15 cellular contexts compared by ENCODE assay signal in the genomic region with DNA sequence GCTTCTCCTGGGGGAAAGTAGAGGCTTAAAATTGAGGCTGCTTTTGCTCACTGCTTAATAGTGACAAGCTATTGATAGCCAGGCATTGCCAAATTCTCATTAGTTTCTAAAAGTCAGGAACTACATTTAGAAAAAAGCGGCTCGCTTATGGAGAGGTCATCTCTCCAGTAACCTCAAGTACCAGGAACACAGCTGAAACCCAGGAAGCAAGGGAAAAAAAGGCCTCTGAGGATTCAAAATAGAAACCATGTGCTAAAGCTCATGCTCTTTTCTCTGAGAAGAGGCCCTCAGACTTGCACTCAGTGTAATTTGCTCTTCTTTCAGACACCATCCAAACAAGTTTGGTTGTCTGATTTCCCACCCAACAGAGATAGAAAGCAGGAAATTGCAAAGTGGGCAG.
"Had no signal": no experiment of that assay in that cellular context is flagged by ENCODE, and none has a peak within 500 bp of the region (broad histone marks: within the 10 kb centered on the region; RNA-seq: fewer than 3 reads in every experiment).

No MANE protein-coding gene starts in this region.

- H3K27me3 ChIP-seq: uterus had no signal

- H3K9me3 Mint-ChIP-seq: activated CD4-positive, alpha-beta memory T cell treated with anti-CD3 and anti-CD28 coated beads, Interleukin-2, amount 10 ng/mL, durations not matched to agents 7 days and 5 days; activated naive CD8-positive, alpha-beta T cell treated with anti-CD3 and anti-CD28 coated beads, Interleukin-2, amount 10 ng/mL, durations not matched to agents 7 days and 5 days had no signal

- H3K36me3 Mint-ChIP-seq: activated naive CD8-positive, alpha-beta T cell treated with anti-CD3 and anti-CD28 coated beads, Interleukin-2, amount 10 ng/mL, durations not matched to agents 7 days and 5 days; mesothelial cell of epicardium; T-cell had no signal

- H3K4me1 ChIP-seq: uterus had no signal

- H3K4me3 Mint-ChIP-seq: activated CD4-positive, alpha-beta memory T cell treated with anti-CD3 and anti-CD28 coated beads, Interleukin-2, amount 10 ng/mL, durations not matched to agents 7 days and 5 days; activated naive CD8-positive, alpha-beta T cell treated with anti-CD3 and anti-CD28 coated beads, Interleukin-2, amount 10 ng/mL, durations not matched to agents 7 days and 5 days; mesothelial cell of epicardium; naive thymus-derived CD4-positive, alpha-beta T cell; stimulated activated naive CD8-positive, alpha-beta T cell treated with anti-CD3 and anti-CD28 coated beads, Interleukin-15, Interleukin-2, amounts not matched to agents 100 ng/mL and 50 ng/mL, for 24 hours; T-cell had no signal

- H3K27ac ChIP-seq: uterus had no signal

- ATAC-seq: naive thymus-derived CD4-positive, alpha-beta T cell; T-cell had no signal

- H3K4me3 ChIP-seq: uterus had no signal

- H3K9me3 ChIP-seq: uterus had no signal

- DNase-seq: activated CD4-positive, alpha-beta memory T cell treated with anti-CD3 and anti-CD28 coated beads, Interleukin-2, amount 10 ng/mL, durations not matched to agents 7 days and 5 days; activated naive CD8-positive, alpha-beta T cell treated with anti-CD3 and anti-CD28 coated beads, Interleukin-2, amount 10 ng/mL, durations not matched to agents 7 days and 5 days; activated T-cell treated with anti-CD3 and anti-CD28 coated beads, Interleukin-2, amount 50 U/mL, for 48 hours; anterior cingulate cortex; cortex of kidney; effector CD8-positive, alpha-beta T cell; hippocampal formation; naive thymus-derived CD4-positive, alpha-beta T cell; stimulated activated CD4-positive, alpha-beta T cell treated with anti-CD3 and anti-CD28 coated beads, Interleukin-15, amount 100 ng/mL, for 24 hours; stimulated activated CD4-positive, alpha-beta T cell treated with anti-CD3 and anti-CD28 coated beads, Interleukin-4, amount 100 ng/mL, for 24 hours; T-cell; T1000; uterus had no signal

- H3K27ac Mint-ChIP-seq: activated CD4-positive, alpha-beta memory T cell treated with anti-CD3 and anti-CD28 coated beads, Interleukin-2, amount 10 ng/mL, durations not matched to agents 7 days and 5 days; activated naive CD8-positive, alpha-beta T cell treated with anti-CD3 and anti-CD28 coated beads, Interleukin-2, amount 10 ng/mL, durations not matched to agents 7 days and 5 days; naive thymus-derived CD4-positive, alpha-beta T cell; stimulated activated naive CD8-positive, alpha-beta T cell treated with anti-CD3 and anti-CD28 coated beads, Interleukin-15, Interleukin-2, amounts not matched to agents 100 ng/mL and 50 ng/mL, for 24 hours; T-cell had no signal

- H3K27me3 Mint-ChIP-seq: activated naive CD8-positive, alpha-beta T cell treated with anti-CD3 and anti-CD28 coated beads, Interleukin-2, amount 10 ng/mL, durations not matched to agents 7 days and 5 days had no signal

- H3K36me3 ChIP-seq: uterus had no signal

- H3K4me1 Mint-ChIP-seq: activated CD4-positive, alpha-beta memory T cell treated with anti-CD3 and anti-CD28 coated beads, Interleukin-2, amount 10 ng/mL, durations not matched to agents 7 days and 5 days; activated naive CD8-positive, alpha-beta T cell treated with anti-CD3 and anti-CD28 coated beads, Interleukin-2, amount 10 ng/mL, durations not matched to agents 7 days and 5 days; naive thymus-derived CD4-positive, alpha-beta T cell; T-cell had no signal
